1 cellular context compared by ENCODE assay signal in genomic region chr6:27133281-27134227, GRCh38.
TF ChIP-seq lines count a peak whose summit lies in the region.

No MANE protein-coding gene starts in this region.

TF ChIP-seq in WTC11, 78 proteins besides CTCF, POLR2A, EP300 and RAD21 (continued from another document and continues in another):
- TF ChIP-seq ZNF532 (CRISPR knock-in tag; IDR thresholded peaks at IDR 0.05; ENCODE audit: borderline replicate concordance) (peak; percentile 99), GABPB1 (CRISPR knock-in tag; IDR thresholded peaks at IDR 0.05) (peak; percentile 35; the same call in 1 of the 2 replicates), ETV6 (CRISPR knock-in tag; IDR thresholded peaks at IDR 0.05) (no peak; the same call in 1 of the 2 replicates), HMGA2 (CRISPR knock-in tag; IDR thresholded peaks at IDR 0.05) (no peak), SMAD3 (CRISPR knock-in tag; IDR thresholded peaks at IDR 0.05; ENCODE audit: borderline replicate concordance) (no peak), FOXJ3 (CRISPR knock-in tag; IDR thresholded peaks at IDR 0.05; ENCODE audit: borderline replicate concordance) (0 out of 2 replicates have a peak, but pooled peaks have one; percentile 58), ESRRA (CRISPR knock-in tag; IDR thresholded peaks at IDR 0.05; ENCODE audit: borderline replicate concordance) (peak; percentile 57; the same call in 1 of the 2 replicates), PRRX2 (CRISPR knock-in tag; IDR thresholded peaks at IDR 0.05) (peak; percentile 99), SP1 (CRISPR knock-in tag; conservative IDR thresholded peaks at IDR 0.05) (no peak), MYBL2 (CRISPR knock-in tag; IDR thresholded peaks at IDR 0.05) (no peak; the same call in 1 of the 2 replicates), TCF7 (CRISPR knock-in tag; IDR thresholded peaks at IDR 0.05; ENCODE audit: low read depth) (no peak), IRF2 (CRISPR knock-in tag; IDR thresholded peaks at IDR 0.05; ENCODE audit: borderline replicate concordance, low read depth) (no peak), ZSCAN18 (CRISPR knock-in tag; IDR thresholded peaks at IDR 0.05) (no peak), E2F1 (CRISPR knock-in tag; IDR thresholded peaks at IDR 0.05) (0 out of 2 replicates have a peak, but pooled peaks have one; percentile 5), ELF4 (CRISPR knock-in tag; IDR thresholded peaks at IDR 0.05; ENCODE audit: low read depth) (no peak), NR1H2 (CRISPR knock-in tag; IDR thresholded peaks at IDR 0.05) (no peak), NFATC4 (CRISPR knock-in tag; IDR thresholded peaks at IDR 0.05) (peak; percentile 99), RORB (CRISPR knock-in tag; IDR thresholded peaks at IDR 0.05) (no peak), PRDM15 (CRISPR knock-in tag; IDR thresholded peaks at IDR 0.05) (no peak), ZNF121 (CRISPR knock-in tag; IDR thresholded peaks at IDR 0.05) (0 out of 2 replicates have a peak, but pooled peaks have one; percentile 18), ZNF317 (CRISPR knock-in tag; IDR thresholded peaks at IDR 0.05; ENCODE audit: borderline replicate concordance, low read depth) (no peak), AR (CRISPR knock-in tag; IDR thresholded peaks at IDR 0.05) (peak; percentile 99), JAZF1 (CRISPR knock-in tag; IDR thresholded peaks at IDR 0.05) (no peak), FOXP4 (CRISPR knock-in tag; IDR thresholded peaks at IDR 0.05) (0 out of 2 replicates have a peak, but pooled peaks have one; percentile 74), USF2 (CRISPR knock-in tag; IDR thresholded peaks at IDR 0.05) (no peak), FOXP1 (CRISPR knock-in tag; IDR thresholded peaks at IDR 0.05; ENCODE audit: borderline replicate concordance) (no peak), IRF1 (CRISPR knock-in tag; IDR thresholded peaks at IDR 0.05) (no peak), E2F4 (CRISPR knock-in tag; IDR thresholded peaks at IDR 0.05; ENCODE audit: borderline replicate concordance, low read depth) (no peak; the same call in 1 of the 2 replicates), HMGXB4 (CRISPR knock-in tag; IDR thresholded peaks at IDR 0.05) (peak; percentile 12; the same call in 1 of the 2 replicates), ZNF512 (CRISPR knock-in tag; IDR thresholded peaks at IDR 0.05; ENCODE audit: borderline replicate concordance) (no peak), EMX1 (CRISPR knock-in tag; IDR thresholded peaks at IDR 0.05) (peak; percentile 99), NFYB (CRISPR knock-in tag; conservative IDR thresholded peaks at IDR 0.05; ENCODE audit: low read depth) (0 out of 2 replicates have a peak, but pooled peaks have one; percentile 17)
